1 cellular context compared by ENCODE assay signal in genomic region chr5:92518318-92518913, GRCh38.
TF ChIP-seq lines count a peak whose summit lies in the region.

No MANE protein-coding gene starts in this region.

TF ChIP-seq in H1, 55 proteins besides CTCF, POLR2A, EP300 and RAD21 (continued from another document):
- TF ChIP-seq CHD7 (IDR thresholded peaks at IDR 0.05; ENCODE audit: insufficient replicate concordance, low read length), result peak; percentile 54
